ENCODE assay signal across 10 cellular contexts in genomic region chr1:11473635-11474034, GRCh38. TPM values are rescaled to one million over a fixed set of nuclear protein-coding genes. Genes with fewer than 3 reads are reported as not detected.
DNase-seq lines count a peak whose midpoint lies in the region; ATAC-seq and TF ChIP-seq lines count a peak whose summit lies in the region.
"Had no signal": no experiment of that assay in that cellular context is flagged by ENCODE, and none has a peak within 500 bp of the region (broad histone marks: within the 10 kb centered on the region; RNA-seq: fewer than 3 reads in every experiment).

No MANE protein-coding gene starts in this region.

- H3K36me3 Mint-ChIP-seq in activated CD8-positive, alpha-beta T cell treated with anti-CD3 and anti-CD28 coated beads for 36 hours (ENCODE audit: low read depth), result no peaks in the 10 kb centered on the region
- H3K36me3 Mint-ChIP-seq in CD14-positive monocyte, result no peaks in the 10 kb centered on the region
- peaks cover 1% of the 10 kb centered on the region for H3K36me3 Mint-ChIP-seq in activated T-helper 1 cell treated with anti-CD3 and anti-CD28 coated beads, Interleukin-12 subunit alpha, Interleukin-12 subunit beta, Interleukin-2, Interleukin-4 antibody, amounts not matched to agents 30 ng/mL and 10 ng/mL and 1 ng/mL, durations not matched to agents 14 hours and 24 hours and 36 hours (ENCODE audit: low read depth)
- H3K36me3 Mint-ChIP-seq: natural killer cell treated with Interleukin-12 subunit alpha and Interleukin-12 subunit beta and Interleukin-15 and Interleukin-18, amount 100 ng/mL, for 72 hours had no signal

- no peak overlapping the region for H3K4me3 Mint-ChIP-seq in activated CD8-positive, alpha-beta T cell treated with anti-CD3 and anti-CD28 coated beads for 36 hours
- no peak overlapping the region for H3K4me3 Mint-ChIP-seq in CD14-positive monocyte
- no peak overlapping the region for H3K4me3 Mint-ChIP-seq in activated T-helper 1 cell treated with anti-CD3 and anti-CD28 coated beads, Interleukin-12 subunit alpha, Interleukin-12 subunit beta, Interleukin-2, Interleukin-4 antibody, amounts not matched to agents 30 ng/mL and 10 ng/mL and 1 ng/mL, durations not matched to agents 14 hours and 24 hours and 36 hours
- H3K4me3 Mint-ChIP-seq: natural killer cell treated with Interleukin-12 subunit alpha and Interleukin-12 subunit beta and Interleukin-15 and Interleukin-18, amount 100 ng/mL, for 72 hours had no signal

- H3K9me3 Mint-ChIP-seq in activated CD8-positive, alpha-beta T cell treated with anti-CD3 and anti-CD28 coated beads for 36 hours, result no peaks in the 10 kb centered on the region
- peaks cover 0 to 2% (median 0%) of the 10 kb centered on the region in 7 donors for H3K9me3 Mint-ChIP-seq in CD14-positive monocyte
- H3K9me3 Mint-ChIP-seq in activated T-helper 1 cell treated with anti-CD3 and anti-CD28 coated beads, Interleukin-12 subunit alpha, Interleukin-12 subunit beta, Interleukin-2, Interleukin-4 antibody, amounts not matched to agents 30 ng/mL and 10 ng/mL and 1 ng/mL, durations not matched to agents 14 hours and 24 hours and 36 hours, result no peaks in the 10 kb centered on the region
- H3K9me3 Mint-ChIP-seq: natural killer cell treated with Interleukin-12 subunit alpha and Interleukin-12 subunit beta and Interleukin-15 and Interleukin-18, amount 100 ng/mL, for 72 hours had no signal

- POLR2A ChIA-PET in activated CD8-positive, alpha-beta T cell treated with anti-CD3 and anti-CD28 coated beads for 36 hours (lab: Charles Lee), result no interaction called here

- H3K4me1 Mint-ChIP-seq in activated CD8-positive, alpha-beta T cell treated with anti-CD3 and anti-CD28 coated beads for 36 hours (ENCODE audit: low read depth), result peaks cover 1% of the 10 kb centered on the region
- H3K4me1 Mint-ChIP-seq in CD14-positive monocyte, result no peaks in the 10 kb centered on the region
- no peaks in the 10 kb centered on the region for H3K4me1 Mint-ChIP-seq in activated T-helper 1 cell treated with anti-CD3 and anti-CD28 coated beads, Interleukin-12 subunit alpha, Interleukin-12 subunit beta, Interleukin-2, Interleukin-4 antibody, amounts not matched to agents 30 ng/mL and 10 ng/mL and 1 ng/mL, durations not matched to agents 14 hours and 24 hours and 36 hours (ENCODE audit: low read depth)

- peaks cover 16% of the 10 kb centered on the region for H3K27me3 Mint-ChIP-seq in activated CD8-positive, alpha-beta T cell treated with anti-CD3 and anti-CD28 coated beads for 36 hours
- H3K27me3 Mint-ChIP-seq in CD14-positive monocyte (ENCODE audit: low read depth in 3 of 3), result peaks cover 17 to 29% (median 19%) of the 10 kb centered on the region in 3 donors
- peaks cover 21% of the 10 kb centered on the region for H3K27me3 Mint-ChIP-seq in activated T-helper 1 cell treated with anti-CD3 and anti-CD28 coated beads, Interleukin-12 subunit alpha, Interleukin-12 subunit beta, Interleukin-2, Interleukin-4 antibody, amounts not matched to agents 30 ng/mL and 10 ng/mL and 1 ng/mL, durations not matched to agents 14 hours and 24 hours and 36 hours (ENCODE audit: insufficient read depth)

- ATAC-seq in activated CD8-positive, alpha-beta T cell treated with anti-CD3 and anti-CD28 coated beads for 36 hours, result no peak
- ATAC-seq: natural killer cell treated with Interleukin-12 subunit alpha and Interleukin-12 subunit beta and Interleukin-15 and Interleukin-18, amount 100 ng/mL, for 72 hours had no signal

- intact Hi-C loops in activated CD8-positive, alpha-beta T cell treated with anti-CD3 and anti-CD28 coated beads for 36 hours (cut with micrococcal nuclease), result loop anchor here (10.0 kb wide), 1 partner anchor 171 kb away; no protein-coding TSS in a partner anchor
- intact Hi-C loops in CD14-positive monocyte (cut with micrococcal nuclease), result no loop called here
- intact Hi-C loops in activated T-helper 1 cell treated with anti-CD3 and anti-CD28 coated beads, Interleukin-12 subunit alpha, Interleukin-12 subunit beta, Interleukin-2, Interleukin-4 antibody, amounts not matched to agents 30 ng/mL and 10 ng/mL and 1 ng/mL, durations not matched to agents 14 hours and 24 hours and 36 hours (cut with micrococcal nuclease), result loop anchor here (10.0 kb wide), 1 partner anchor 251 kb away; no protein-coding TSS in a partner anchor

- no peak overlapping the region for H3K27ac Mint-ChIP-seq in activated CD8-positive, alpha-beta T cell treated with anti-CD3 and anti-CD28 coated beads for 36 hours
- no peak overlapping the region for H3K27ac Mint-ChIP-seq in CD14-positive monocyte
- H3K27ac Mint-ChIP-seq in activated T-helper 1 cell treated with anti-CD3 and anti-CD28 coated beads, Interleukin-12 subunit alpha, Interleukin-12 subunit beta, Interleukin-2, Interleukin-4 antibody, amounts not matched to agents 30 ng/mL and 10 ng/mL and 1 ng/mL, durations not matched to agents 14 hours and 24 hours and 36 hours, result no peak overlapping the region
- H3K27ac Mint-ChIP-seq: natural killer cell treated with Interleukin-12 subunit alpha and Interleukin-12 subunit beta and Interleukin-15 and Interleukin-18, amount 100 ng/mL, for 72 hours had no signal

- CTCF ChIA-PET in activated CD8-positive, alpha-beta T cell treated with anti-CD3 and anti-CD28 coated beads for 36 hours (lab: Charles Lee), result no interaction called here

- TF ChIP-seq CTCF in activated CD8-positive, alpha-beta T cell treated with anti-CD3 and anti-CD28 coated beads for 36 hours (IDR thresholded peaks at IDR 0.05), result no peak
- TF ChIP-seq CTCF in CD14-positive monocyte (IDR thresholded peaks at IDR 0.05), result no peak

- in situ Hi-C loops in Caki2 (cut with HindIII; ENCODE audit: low pct_unique_long_range_greater_than_20kb, low sequenced_read_pairs), result no loop called here

- DNase-seq in Caki2 (ENCODE audit: low read depth) (peak; percentile 46), HK-2 (ENCODE audit: unreplicated experiment) (peak; percentile 16), islet precursor cell (peak; percentile 80), GM19238 (ENCODE audit: insufficient read length, low spot score) (no peak), NCI-H2081 treated with DMSO at 0.1 percent for 48 hours (lab: John Stamatoyannopoulos, UW) (no peak), CD14-positive monocyte (ENCODE audit: low spot score) (no peak)
- DNase-seq in activated CD8-positive, alpha-beta T cell treated with anti-CD3 and anti-CD28 coated beads for 36 hours, result peak; percentile 27
- no peak for DNase-seq in activated T-helper 1 cell treated with anti-CD3 and anti-CD28 coated beads, Interleukin-12 subunit alpha, Interleukin-12 subunit beta, Interleukin-2, Interleukin-4 antibody, amounts not matched to agents 30 ng/mL and 10 ng/mL and 1 ng/mL, durations not matched to agents 14 hours and 24 hours and 36 hours (ENCODE audit: low spot score)
- DNase-seq: NCI-H526 had no signal

RNA-seq across cellular contexts. Expression of gene DISP3, which starts 5.3 kb away (rescaled TPM):
- total RNA-seq in Caki2 (2014; rRNA removed; shearing (Covaris generic); ENCODE audit: low replicate concordance), result 0.27 TPM in 1 of 2 replicates, not detected in the other
- total RNA-seq in activated CD8-positive, alpha-beta T cell treated with anti-CD3 and anti-CD28 coated beads for 36 hours, result under 1 TPM; 0.63 to 0.65 TPM
- not detected for polyA plus RNA-seq in CD14-positive monocyte
- 0.41 and 0.44 TPM in 2 replicates for total RNA-seq in activated T-helper 1 cell treated with anti-CD3 and anti-CD28 coated beads, Interleukin-12 subunit alpha, Interleukin-12 subunit beta, Interleukin-2, Interleukin-4 antibody, amounts not matched to agents 30 ng/mL and 10 ng/mL and 1 ng/mL, durations not matched to agents 14 hours and 24 hours and 36 hours

Comparison
In these comparisons a context has a peak if more than half of its experiments do, and no peak if none do; other contexts are left out.
1. DNase-seq: peak in Caki2 (single experiment), HK-2 (single experiment), activated CD8-positive, alpha-beta T cell treated with anti-CD3 and anti-CD28 coated beads for 36 hours (single experiment) and islet precursor cell (single experiment); none in GM19238 (single experiment), NCI-H2081 treated with DMSO at 0.1 percent for 48 hours (single experiment), CD14-positive monocyte (single experiment) and activated T-helper 1 cell treated with anti-CD3 and anti-CD28 coated beads, Interleukin-12 subunit alpha, Interleukin-12 subunit beta, Interleukin-2, Interleukin-4 antibody, amounts not matched to agents 30 ng/mL and 10 ng/mL and 1 ng/mL, durations not matched to agents 14 hours and 24 hours and 36 hours (single experiment).
2. intact Hi-C loops: an anchor here in activated CD8-positive, alpha-beta T cell treated with anti-CD3 and anti-CD28 coated beads for 36 hours (10.0 kb wide) and activated T-helper 1 cell treated with anti-CD3 and anti-CD28 coated beads, Interleukin-12 subunit alpha, Interleukin-12 subunit beta, Interleukin-2, Interleukin-4 antibody, amounts not matched to agents 30 ng/mL and 10 ng/mL and 1 ng/mL, durations not matched to agents 14 hours and 24 hours and 36 hours (10.0 kb wide); none called in CD14-positive monocyte.